In the genomic region with DNA sequence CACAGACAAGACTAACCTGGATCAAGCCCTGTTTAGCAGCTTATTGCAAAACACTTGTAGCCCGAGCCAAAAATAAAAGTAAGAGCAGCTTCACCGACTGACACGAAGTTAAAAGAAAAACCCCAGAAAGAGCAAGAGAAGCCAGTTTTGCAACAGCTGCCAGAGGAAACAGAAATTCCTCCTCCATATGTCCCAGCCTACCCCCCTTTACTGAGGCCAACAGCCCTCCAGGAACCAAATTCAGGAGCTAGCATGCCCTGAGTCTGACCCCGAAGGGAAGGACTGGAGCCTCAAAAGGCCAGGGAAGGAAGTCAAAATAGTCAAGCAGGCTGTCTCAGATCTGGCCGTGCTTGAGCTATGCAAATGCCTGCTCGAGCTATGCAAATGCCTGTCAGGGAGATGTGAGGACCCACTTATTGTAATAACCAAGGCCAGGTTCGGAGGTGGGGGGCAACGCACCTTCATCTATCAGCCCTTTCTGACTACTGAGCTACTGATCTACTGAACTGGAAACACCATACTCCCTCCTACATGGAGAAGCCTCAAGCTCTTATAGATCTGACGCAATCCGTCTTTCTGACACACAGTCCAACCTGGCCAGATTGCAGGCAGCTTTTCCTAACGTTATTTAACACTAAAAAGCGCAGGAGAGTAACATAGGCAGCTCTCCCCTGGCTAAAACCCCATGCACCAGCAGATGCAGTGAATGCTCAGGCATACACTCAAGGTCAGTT, we compare ENCODE assay signal across 13 cellular contexts. TPM values are rescaled to one million over a fixed set of nuclear protein-coding genes. Genes with fewer than 3 reads are reported as not detected.
DNase-seq lines count a peak whose midpoint lies in the region; ATAC-seq lines count a peak whose summit lies in the region.
"Had no signal": no experiment of that assay in that cellular context is flagged by ENCODE, and none has a peak within 500 bp of the region (broad histone marks: within the 10 kb centered on the region; RNA-seq: fewer than 3 reads in every experiment).

No MANE protein-coding gene starts in this region.

- H3K36me3 ChIP-seq in neuronal stem cell (replicated peaks in 1 of 2; ENCODE audit: control insufficient read depth in 2 of 2, insufficient read depth in 2 of 2, low read length in 2 of 2) (no peaks in the 10 kb centered on the region), mesenchymal stem cell (ENCODE audit: control insufficient read depth in 1 of 2, insufficient read depth in 2 of 2, low read depth in 1 of 2, low read length in 2 of 2) (no peaks in the 10 kb centered on the region)
- H3K36me3 ChIP-seq: Peyer's patch had no signal

- no peak overlapping the region for H3K4ac ChIP-seq in neuronal stem cell (ENCODE audit: low read length)
- H3K4ac ChIP-seq in mesenchymal stem cell (ENCODE audit: low read depth in 1 of 2, low read length in 2 of 2), result no peak overlapping the region

- no peak overlapping the region for H4K8ac ChIP-seq in neuronal stem cell (ENCODE audit: low read depth, low read length)
- H4K8ac ChIP-seq in mesenchymal stem cell (ENCODE audit: low read length), result no peak overlapping the region

- H2BK12ac ChIP-seq in neuronal stem cell (ENCODE audit: low read length) (no peak overlapping the region), mesenchymal stem cell (ENCODE audit: low read length in 2 of 2) (no peak overlapping the region)

- H3K4me1 ChIP-seq in neuronal stem cell (ENCODE audit: control insufficient read depth in 2 of 2, insufficient read depth in 1 of 2, low read depth in 1 of 2, low read length in 2 of 2), result peaks cover 0 to 10% of the 10 kb centered on the region in 2 donors
- no peaks in the 10 kb centered on the region for H3K4me1 ChIP-seq in mesenchymal stem cell (ENCODE audit: control insufficient read depth, insufficient read depth, low read depth, low read length)

- no peak overlapping the region for H2BK15ac ChIP-seq in neuronal stem cell (ENCODE audit: low read length)
- no peak overlapping the region for H2BK15ac ChIP-seq in mesenchymal stem cell (ENCODE audit: low read depth, poor library complexity, severe bottlenecking)

- H3K9ac ChIP-seq in neuronal stem cell (ENCODE audit: low read depth, low read length, poor library complexity), result no peak overlapping the region
- H3K9ac ChIP-seq in mesenchymal stem cell (ENCODE audit: low read length), result no peak overlapping the region

- H3K27ac ChIP-seq in neuronal stem cell (replicated peaks; ENCODE audit: low read length) (no peak overlapping the region), mesenchymal stem cell (ENCODE audit: low read length, poor library complexity, severe bottlenecking) (no peak overlapping the region)
- H3K27ac ChIP-seq: Peyer's patch had no signal

- no CpG with 5 or more reads among the region's 12 CpGs for WGBS in neuronal stem cell (ENCODE audit: extremely low coverage in 2 of 2, insufficient read length in 2 of 2, insufficient replicate concordance in 1 of 2), 2 donors
- 60% methylated on average over 12 of the region's 12 CpGs for WGBS in mesenchymal stem cell

- ATAC-seq in esophagus mucosa, result peak; percentile 40
- ATAC-seq in GM19463 (IDR thresholded peaks at IDR 0.05; ENCODE audit: unreplicated experiment), result no peak
- ATAC-seq in activated naive CD4-positive, alpha-beta T cell treated with anti-CD3 and anti-CD28 coated beads, Interleukin-2, amount 50 U/mL, for 72 hours, result no peak

- H3K14ac ChIP-seq in neuronal stem cell (ENCODE audit: low read length) (no peak overlapping the region), mesenchymal stem cell (ENCODE audit: low read length in 2 of 2) (no peak overlapping the region)

- H2AK5ac ChIP-seq in neuronal stem cell (ENCODE audit: low read depth, low read length) (no peak overlapping the region), mesenchymal stem cell (ENCODE audit: low read length, severe bottlenecking) (no peak overlapping the region)

- no peaks in the 10 kb centered on the region for H3K9me3 Mint-ChIP-seq in activated naive CD4-positive, alpha-beta T cell treated with anti-CD3 and anti-CD28 coated beads, Interleukin-2, amount 50 U/mL, for 72 hours
- H3K9me3 Mint-ChIP-seq: activated B cell treated with CpG ODN at 0.5 μM for 24 hours had no signal

- H2AFZ ChIP-seq in neuronal stem cell (ENCODE audit: low read length) (no peak overlapping the region), mesenchymal stem cell (ENCODE audit: low read depth, low read length) (no peak overlapping the region)

- H3K18ac ChIP-seq in neuronal stem cell (ENCODE audit: low read length) (no peak overlapping the region), mesenchymal stem cell (ENCODE audit: low read depth in 1 of 2, low read length in 2 of 2) (no peak overlapping the region)

- H3K23ac ChIP-seq in neuronal stem cell (ENCODE audit: low read depth, low read length, poor library complexity) (no peak overlapping the region), mesenchymal stem cell (ENCODE audit: low read length in 2 of 2) (no peak overlapping the region)

- no peak overlapping the region for H3K27ac Mint-ChIP-seq in activated naive CD4-positive, alpha-beta T cell treated with anti-CD3 and anti-CD28 coated beads, Interleukin-2, amount 50 U/mL, for 72 hours
- H3K27ac Mint-ChIP-seq: activated B cell treated with CpG ODN at 0.5 μM for 24 hours had no signal

- no peaks in the 10 kb centered on the region for H3K36me3 Mint-ChIP-seq in activated naive CD4-positive, alpha-beta T cell treated with anti-CD3 and anti-CD28 coated beads, Interleukin-2, amount 50 U/mL, for 72 hours

- H3K27me3 ChIP-seq in neuronal stem cell (ENCODE audit: control insufficient read depth in 3 of 3, insufficient read depth in 3 of 3, low read depth in 1 of 3, low read length in 3 of 3) (no peaks in the 10 kb centered on the region), mesenchymal stem cell (ENCODE audit: control insufficient read depth in 1 of 2, insufficient read depth in 1 of 2, low read length in 2 of 2) (peaks cover 22 to 88% of the 10 kb centered on the region in 2 experiments)
- H3K27me3 ChIP-seq: Peyer's patch had no signal

- H4K91ac ChIP-seq in neuronal stem cell (ENCODE audit: low read depth, low read length, poor library complexity), result peak overlapping the region; percentile 89
- H4K91ac ChIP-seq in mesenchymal stem cell (ENCODE audit: low read length), result no peak overlapping the region

- no peak overlapping the region for H3K4me3 ChIP-seq in neuronal stem cell (ENCODE audit: low read length in 2 of 2)
- no peak overlapping the region for H3K4me3 ChIP-seq in mesenchymal stem cell (ENCODE audit: insufficient read depth in 1 of 2, low read depth in 1 of 2, low read length in 2 of 2)
- H3K4me3 ChIP-seq: Peyer's patch had no signal

- DNase-seq in EH (ENCODE audit: low read depth) (peak; percentile 25), NCI-H226 (peak; percentile 14), neuronal stem cell (ENCODE audit: low spot score) (no peak), mesenchymal stem cell (no peak), cerebellar nuclear complex (lab: John Stamatoyannopoulos, UW) (no peak)
- DNase-seq in activated naive CD4-positive, alpha-beta T cell treated with anti-CD3 and anti-CD28 coated beads, Interleukin-2, amount 50 U/mL, for 72 hours (ENCODE audit: low spot score in 2 of 2), result no peak
- DNase-seq: activated B cell treated with CpG ODN at 0.5 μM for 24 hours; activated naive CD4-positive, alpha-beta T cell treated with Interleukin-2 at 50 U/mL for 16 hours; NCI-H1417; Peyer's patch had no signal

- H2BK120ac ChIP-seq in neuronal stem cell (ENCODE audit: low read depth, low read length) (no peak overlapping the region), mesenchymal stem cell (ENCODE audit: low read depth, low read length) (no peak overlapping the region)

- no peak overlapping the region for H3K4me2 ChIP-seq in neuronal stem cell (ENCODE audit: insufficient read depth, low read length, poor library complexity, severe bottlenecking)
- no peak overlapping the region for H3K4me2 ChIP-seq in mesenchymal stem cell (ENCODE audit: low read length, poor library complexity, severe bottlenecking)

- peaks cover 2 to 3% of the 10 kb centered on the region in 2 donors for H3K9me3 ChIP-seq in neuronal stem cell (replicated peaks in 1 of 2; ENCODE audit: control insufficient read depth in 2 of 2, insufficient read depth in 1 of 2, low read depth in 1 of 2, low read length in 2 of 2)
- H3K9me3 ChIP-seq in mesenchymal stem cell (ENCODE audit: control insufficient read depth, low read length), result no peaks in the 10 kb centered on the region
- H3K9me3 ChIP-seq: Peyer's patch had no signal

- H3K79me1 ChIP-seq in neuronal stem cell (ENCODE audit: low read depth, low read length), result no peaks in the 10 kb centered on the region
- no peaks in the 10 kb centered on the region for H3K79me1 ChIP-seq in mesenchymal stem cell (replicated peaks; ENCODE audit: low read length, poor library complexity, severe bottlenecking)

- H2BK5ac ChIP-seq in neuronal stem cell (ENCODE audit: low read length) (no peak overlapping the region), mesenchymal stem cell (ENCODE audit: low read depth, low read length, poor library complexity, severe bottlenecking) (no peak overlapping the region)

RNA-seq across cellular contexts. Expression of gene SIGLEC11, which starts 6.7 kb away (rescaled TPM):
- total RNA-seq in esophagus mucosa, result not detected
- not detected for polyA plus RNA-seq in neuronal stem cell (2013, experiment 1 of 2)
- polyA plus RNA-seq in neuronal stem cell (2013, experiment 2 of 2), result not detected
- total RNA-seq in activated naive CD4-positive, alpha-beta T cell treated with anti-CD3 and anti-CD28 coated beads, Interleukin-2, amount 50 U/mL, for 72 hours, result not detected
- not detected for polyA plus RNA-seq in mesenchymal stem cell (2013, experiment 1 of 2)
- polyA plus RNA-seq in mesenchymal stem cell (2013, experiment 2 of 2), result not detected
- total RNA-seq: activated B cell treated with CpG ODN at 0.5 μM for 24 hours, H4 had no signal

RNA-seq across cellular contexts. Expression of gene NUP62, which starts 25.0 kb away (rescaled TPM):
- total RNA-seq in esophagus mucosa, result 23.6 TPM
- 69.0 TPM for polyA plus RNA-seq in neuronal stem cell (2013, experiment 1 of 2)
- 72.2 TPM for polyA plus RNA-seq in neuronal stem cell (2013, experiment 2 of 2)
- 100 to 1,000 TPM in 1 of 2 donors, 10 to 100 TPM in 1; 82.5 to 109 TPM for total RNA-seq in activated naive CD4-positive, alpha-beta T cell treated with anti-CD3 and anti-CD28 coated beads, Interleukin-2, amount 50 U/mL, for 72 hours
- 33.4 TPM for polyA plus RNA-seq in mesenchymal stem cell (2013, experiment 1 of 2)
- polyA plus RNA-seq in mesenchymal stem cell (2013, experiment 2 of 2), result 30.8 TPM

RNA-seq across cellular contexts. Expression of gene ATF5, which starts 25.3 kb away (rescaled TPM):
- 15.1 TPM for total RNA-seq in esophagus mucosa
- 7.5 TPM for polyA plus RNA-seq in neuronal stem cell (2013, experiment 1 of 2)
- polyA plus RNA-seq in neuronal stem cell (2013, experiment 2 of 2), result 7.7 TPM
- total RNA-seq in activated naive CD4-positive, alpha-beta T cell treated with anti-CD3 and anti-CD28 coated beads, Interleukin-2, amount 50 U/mL, for 72 hours, result 10 to 100 TPM in 1 of 2 donors, 1 to 10 TPM in 1; 7.7 to 13.2 TPM
- polyA plus RNA-seq in mesenchymal stem cell (2013, experiment 1 of 2), result 28.3 TPM
- 27.4 TPM for polyA plus RNA-seq in mesenchymal stem cell (2013, experiment 2 of 2)

RNA-seq across cellular contexts. Expression of gene IL4I1, which starts 57.6 kb away (rescaled TPM):
- total RNA-seq in esophagus mucosa, result not detected
- 0.28 TPM for polyA plus RNA-seq in neuronal stem cell (2013, experiment 1 of 2)
- 0.26 TPM for polyA plus RNA-seq in neuronal stem cell (2013, experiment 2 of 2)
- 10 to 100 TPM in 1 of 2 donors, 1 to 10 TPM in 1; 6.3 to 11.1 TPM for total RNA-seq in activated naive CD4-positive, alpha-beta T cell treated with anti-CD3 and anti-CD28 coated beads, Interleukin-2, amount 50 U/mL, for 72 hours
- polyA plus RNA-seq in mesenchymal stem cell (2013, experiment 1 of 2), result 0.36 TPM
- 0.30 TPM for polyA plus RNA-seq in mesenchymal stem cell (2013, experiment 2 of 2)
- total RNA-seq: Peyer's patch had no signal

Comparison
In these comparisons a context has a peak if more than half of its experiments do, and no peak if none do; other contexts are left out.
1. DNase-seq: peak in EH (single experiment) and NCI-H226 (single experiment); none in neuronal stem cell (single experiment), activated naive CD4-positive, alpha-beta T cell treated with anti-CD3 and anti-CD28 coated beads, Interleukin-2, amount 50 U/mL, for 72 hours (0 of 2), mesenchymal stem cell (single experiment) and cerebellar nuclear complex (0 of 2).